25 cellular contexts compared by ENCODE assay signal in the genomic region with DNA sequence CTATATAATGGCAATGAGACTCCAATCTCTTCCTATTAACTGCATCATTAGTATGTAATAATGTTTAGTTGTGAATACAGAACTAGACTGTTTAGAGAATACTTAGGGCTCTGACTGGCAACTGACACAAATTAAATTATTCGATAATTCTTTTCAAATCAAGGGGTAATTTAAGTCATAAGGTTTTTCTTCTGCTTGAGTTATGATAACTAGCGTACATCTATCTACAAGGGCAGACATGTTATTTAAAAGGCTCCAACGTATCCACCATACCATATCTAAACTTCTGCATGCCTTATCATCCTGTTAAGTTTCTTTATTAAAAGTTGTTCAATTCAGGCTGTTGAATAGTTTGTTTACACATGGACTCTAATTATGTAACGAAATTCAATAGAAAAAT. TPM values are rescaled to one million over a fixed set of nuclear protein-coding genes. Genes with fewer than 3 reads are reported as not detected.
"Had no signal": no experiment of that assay in that cellular context is flagged by ENCODE, and none has a peak within 500 bp of the region (broad histone marks: within the 10 kb centered on the region; RNA-seq: fewer than 3 reads in every experiment).

No MANE protein-coding gene starts in this region.

- H3K4me3 Mint-ChIP-seq: activated CD4-positive, alpha-beta T cell treated with anti-CD3 and anti-CD28 coated beads, Interleukin-2, amount 10 ng/mL, durations not matched to agents 7 days and 5 days; activated CD8-positive, alpha-beta T cell treated with anti-CD3 and anti-CD28 coated beads for 36 hours; activated T-cell treated with anti-CD3 and anti-CD28 coated beads, Interleukin-2, amount 50 U/mL, for 4 hours; activated T-helper 17 cell treated with anti-CD3 and anti-CD28 coated beads, Interleukin-2, amount 50 U/mL, for 72 hours; central memory CD8-positive, alpha-beta T cell; dendritic cell treated with granulocyte-macrophage colony-stimulating factor and Interleukin-4, amounts not matched to agents 40 ng/mL and 50 ng/mL, for 4 days; endodermal cell; naive thymus-derived CD4-positive, alpha-beta T cell; neural progenitor cell; WTC11 had no signal

- H3K79me2 ChIP-seq: parathyroid adenoma had no signal

- H3K4me1 ChIP-seq: neural progenitor cell, parathyroid adenoma, spleen had no signal

- H3K36me3 Mint-ChIP-seq: activated naive CD4-positive, alpha-beta T cell treated with anti-CD3 and anti-CD28 coated beads, Interleukin-2, amount 50 U/mL, for 72 hours; naive thymus-derived CD4-positive, alpha-beta T cell; WTC11 had no signal

- H3K9ac ChIP-seq: neural progenitor cell, parathyroid adenoma had no signal

- DNase-seq: activated CD4-positive, alpha-beta T cell treated with anti-CD3 and anti-CD28 coated beads for 1 hour; activated CD4-positive, alpha-beta T cell treated with anti-CD3 and anti-CD28 coated beads, Interleukin-2, amount 10 ng/mL, durations not matched to agents 7 days and 5 days; activated CD8-positive, alpha-beta T cell treated with anti-CD3 and anti-CD28 coated beads for 36 hours; activated T-cell treated with anti-CD3 and anti-CD28 coated beads, Interleukin-2, amount 50 U/mL, for 4 hours; endodermal cell; foreskin keratinocyte; left ventricle myocardium superior; naive thymus-derived CD4-positive, alpha-beta T cell; occipital lobe; right cardiac atrium; spleen; stimulated activated naive CD4-positive, alpha-beta T cell treated with Interleukin-2 at 50 U/mL for 16 hours; T1000 had no signal

- H3K27ac Mint-ChIP-seq: activated CD4-positive, alpha-beta T cell treated with anti-CD3 and anti-CD28 coated beads, Interleukin-2, amount 10 ng/mL, durations not matched to agents 7 days and 5 days; activated CD8-positive, alpha-beta T cell treated with anti-CD3 and anti-CD28 coated beads for 36 hours; activated naive CD4-positive, alpha-beta T cell treated with anti-CD3 and anti-CD28 coated beads, Interleukin-2, amount 50 U/mL, for 72 hours; activated T-helper 17 cell treated with anti-CD3 and anti-CD28 coated beads, Interleukin-2, amount 50 U/mL, for 72 hours; dendritic cell treated with granulocyte-macrophage colony-stimulating factor and Interleukin-4, amounts not matched to agents 40 ng/mL and 50 ng/mL, for 4 days; endodermal cell; naive thymus-derived CD4-positive, alpha-beta T cell; neural progenitor cell; WTC11 had no signal

- H3K27me3 Mint-ChIP-seq: activated CD4-positive, alpha-beta T cell treated with anti-CD3 and anti-CD28 coated beads, Interleukin-2, amount 10 ng/mL, durations not matched to agents 7 days and 5 days; activated CD8-positive, alpha-beta T cell treated with anti-CD3 and anti-CD28 coated beads for 36 hours; activated T-helper 17 cell treated with anti-CD3 and anti-CD28 coated beads, Interleukin-2, amount 50 U/mL, for 72 hours; central memory CD8-positive, alpha-beta T cell; dendritic cell treated with granulocyte-macrophage colony-stimulating factor and Interleukin-4, amounts not matched to agents 40 ng/mL and 50 ng/mL, for 4 days; naive thymus-derived CD4-positive, alpha-beta T cell had no signal

- FAIRE-seq: bronchial epithelial cell, islet of Langerhans had no signal

- ATAC-seq: activated CD8-positive, alpha-beta T cell treated with anti-CD3 and anti-CD28 coated beads for 36 hours; activated naive CD4-positive, alpha-beta T cell treated with anti-CD3 and anti-CD28 coated beads, Interleukin-2, amount 50 U/mL, for 72 hours; activated T-cell treated with anti-CD3 and anti-CD28 coated beads, Interleukin-2, amount 50 U/mL, for 4 hours; activated T-helper 17 cell treated with anti-CD3 and anti-CD28 coated beads, Interleukin-2, amount 50 U/mL, for 72 hours; foreskin keratinocyte; naive thymus-derived CD4-positive, alpha-beta T cell; right cardiac atrium; WTC11 had no signal

- H3K36me3 ChIP-seq: esophagus muscularis mucosa, neural progenitor cell, spleen, tibial nerve had no signal

- H2AFZ ChIP-seq: neural progenitor cell, parathyroid adenoma had no signal

- H3K27me3 ChIP-seq: esophagus muscularis mucosa, foreskin keratinocyte, neural progenitor cell, spleen, tibial nerve had no signal

- H3K27ac ChIP-seq: foreskin keratinocyte, neural progenitor cell, parathyroid adenoma, spleen had no signal

- H3K9me3 ChIP-seq: esophagus muscularis mucosa, spleen, tibial nerve had no signal

- H3K4me3 ChIP-seq: esophagus muscularis mucosa, neural progenitor cell, spleen had no signal

- H3K4me2 ChIP-seq: neural progenitor cell had no signal

- H3K4me1 Mint-ChIP-seq: activated CD4-positive, alpha-beta T cell treated with anti-CD3 and anti-CD28 coated beads, Interleukin-2, amount 10 ng/mL, durations not matched to agents 7 days and 5 days; activated T-helper 17 cell treated with anti-CD3 and anti-CD28 coated beads, Interleukin-2, amount 50 U/mL, for 72 hours; central memory CD8-positive, alpha-beta T cell; endodermal cell had no signal

- H3K9me3 Mint-ChIP-seq: activated CD4-positive, alpha-beta T cell treated with anti-CD3 and anti-CD28 coated beads, Interleukin-2, amount 10 ng/mL, durations not matched to agents 7 days and 5 days; activated CD8-positive, alpha-beta T cell treated with anti-CD3 and anti-CD28 coated beads for 36 hours; activated naive CD4-positive, alpha-beta T cell treated with anti-CD3 and anti-CD28 coated beads, Interleukin-2, amount 50 U/mL, for 72 hours; central memory CD8-positive, alpha-beta T cell; dendritic cell treated with granulocyte-macrophage colony-stimulating factor and Interleukin-4, amounts not matched to agents 40 ng/mL and 50 ng/mL, for 4 days; endodermal cell; neural progenitor cell had no signal

RNA-seq across cellular contexts. Expression of a gene that starts 11.2 kb away (rescaled TPM):
- total RNA-seq: activated CD4-positive, alpha-beta T cell treated with anti-CD3 and anti-CD28 coated beads, Interleukin-2, amount 10 ng/mL, durations not matched to agents 7 days and 5 days; activated CD8-positive, alpha-beta T cell treated with anti-CD3 and anti-CD28 coated beads for 36 hours; activated naive CD4-positive, alpha-beta T cell treated with anti-CD3 and anti-CD28 coated beads, Interleukin-2, amount 50 U/mL, for 72 hours; activated T-helper 17 cell treated with anti-CD3 and anti-CD28 coated beads, Interleukin-2, amount 50 U/mL, for 72 hours; T-helper 1 cell treated with Interleukin-12 subunit alpha and Interleukin-12 subunit beta and Interleukin-4 antibody, amounts not matched to agents 30 ng/mL and 1 ng/mL, for 36 hours had no signal
- polyA plus RNA-seq: naive thymus-derived CD4-positive, alpha-beta T cell had no signal
